Comparison of ENCODE assay signal across 8 cellular contexts in the genomic region with DNA sequence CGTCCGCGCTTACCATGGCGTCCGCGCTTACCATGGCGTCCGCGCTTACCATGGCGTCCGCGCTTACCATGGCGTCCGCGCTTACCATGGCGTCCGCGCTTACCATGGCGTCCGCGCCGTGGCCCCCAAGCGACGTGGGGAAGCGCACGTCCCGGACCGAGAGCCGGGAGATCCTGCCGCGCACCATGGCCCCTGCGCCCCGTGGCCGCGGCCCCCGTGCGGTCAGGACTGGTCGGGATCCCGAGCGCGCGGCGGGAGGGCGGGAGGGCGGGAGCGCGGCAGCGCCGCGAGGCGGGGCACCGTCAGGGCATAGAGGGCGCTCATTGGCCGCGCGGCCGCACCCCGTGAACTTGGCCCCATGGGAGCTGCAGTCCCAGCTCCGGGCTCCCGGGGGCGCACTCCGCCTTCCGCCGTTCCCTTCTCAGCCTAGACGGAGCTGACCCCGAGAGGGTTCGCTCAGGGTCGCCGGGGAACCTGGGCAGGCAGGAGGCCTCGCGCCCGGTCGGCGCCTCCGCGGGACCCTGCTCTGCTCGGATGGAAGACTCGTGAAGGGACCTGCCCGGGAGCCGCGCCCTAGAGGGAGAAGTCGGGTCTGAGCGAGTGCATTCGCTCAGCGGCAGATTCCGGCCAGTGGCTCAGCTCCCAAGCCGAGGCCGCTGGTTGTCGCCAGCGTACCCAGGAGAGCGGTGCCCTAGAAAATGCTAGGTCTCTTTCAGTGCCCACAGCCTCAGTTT. TPM values are rescaled to one million over a fixed set of nuclear protein-coding genes. Genes with fewer than 3 reads are reported as not detected.
DNase-seq lines count a peak whose midpoint lies in the region; ATAC-seq and TF ChIP-seq lines count a peak whose summit lies in the region.

TSS of gene ENOSF1 (minus strand) at position 230 of the 734 bp plus-strand sequence. CDS start at position 187, 43 bp downstream.

- H3K4me3 ChIP-seq in OCI-LY7 (ENCODE audit: low read depth, low read length, poor library complexity, severe bottlenecking) (peak within 1 kb of the TSS; percentile 73), esophagus (ENCODE audit: low read depth in 1 of 2, low read length in 2 of 2) (peak within 1 kb of the TSS; percentile 55 to 76), mucosa of stomach (ENCODE audit: low read length) (peak within 1 kb of the TSS; percentile 60)

- no peaks in the 10 kb centered on the region for H3K9me2 ChIP-seq in OCI-LY7 (ENCODE audit: insufficient read depth, low read length)

- TF ChIP-seq CTCF in OCI-LY7 (conservative IDR thresholded peaks at IDR 0.05; ENCODE audit: low read length): peak; percentile 58

- peak within 1 kb of the TSS; percentile 57 for H2AFZ ChIP-seq in OCI-LY7 (ENCODE audit: low read length)

- ATAC-seq in HG03378 (IDR thresholded peaks at IDR 0.05; ENCODE audit: unreplicated experiment): peak; percentile 83

- TF ChIP-seq POLR2A in GM19193 (IDR thresholded peaks at IDR 0.05; ENCODE audit: extremely low read depth, insufficient read depth, insufficient read length): peak; percentile 60

- H3K4me1 ChIP-seq in OCI-LY7 (ENCODE audit: insufficient read depth, low read length, poor library complexity, severe bottlenecking) (no peaks in the 10 kb centered on the region), esophagus (ENCODE audit: control insufficient read depth in 2 of 2, insufficient read depth in 2 of 2, low read length in 1 of 2) (no peaks in the 10 kb centered on the region), mucosa of stomach (ENCODE audit: control insufficient read depth, insufficient read depth, low read length) (peaks cover 4% of the 10 kb centered on the region)

- H4K20me1 ChIP-seq in OCI-LY7 (ENCODE audit: insufficient read depth, low read length): no peaks in the 10 kb centered on the region

- WGBS in esophagus, 2 donors: 5 to 8% methylated on average over 81 to 91 of the region's 91 CpGs

- BruUV-seq in OCI-LY7 (replicated peaks; lab: Mats Ljungman, UMichigan): no TSS peak

- H3K9me3 ChIP-seq in OCI-LY7 (ENCODE audit: low read length): no peaks in the 10 kb centered on the region
- H3K9me3 ChIP-seq in esophagus (ENCODE audit: control insufficient read depth in 2 of 2, insufficient read depth in 1 of 2, low read depth in 1 of 2, low read length in 1 of 2): no peaks in the 10 kb centered on the region
- no peaks in the 10 kb centered on the region for H3K9me3 ChIP-seq in mucosa of stomach (ENCODE audit: control insufficient read depth, low read length)

- peaks cover 12% of the 10 kb centered on the region for H3K36me3 ChIP-seq in OCI-LY7 (ENCODE audit: insufficient read depth, low read length)
- peaks cover 0 to 3% of the 10 kb centered on the region in 2 donors for H3K36me3 ChIP-seq in esophagus (ENCODE audit: control insufficient read depth in 2 of 2, insufficient read depth in 2 of 2, low read length in 1 of 2)
- no peaks in the 10 kb centered on the region for H3K36me3 ChIP-seq in mucosa of stomach (ENCODE audit: control insufficient read depth, insufficient read depth, low read length)

- intact Hi-C loops in OCI-LY7 (cut with micrococcal nuclease; ENCODE audit: unreplicated experiment): loop anchor here (5.0 kb wide), 1 partner anchor 55 kb away; the partner anchor contains the start of gene TYMS

- H3K27me3 ChIP-seq in esophagus (ENCODE audit: control insufficient read depth in 1 of 2, insufficient read depth in 2 of 2, low read length in 2 of 2): no peaks in the 10 kb centered on the region
- H3K27me3 ChIP-seq in mucosa of stomach (ENCODE audit: control insufficient read depth, insufficient read depth, low read length): no peaks in the 10 kb centered on the region

- H3K27ac ChIP-seq in OCI-LY7 (ENCODE audit: low read depth, low read length, poor library complexity, severe bottlenecking) (peak within 1 kb of the TSS; percentile 45), esophagus (ENCODE audit: low read depth in 2 of 2, low read length in 1 of 2) (peak within 1 kb of the TSS; percentile 75 to 88)

- DNase-seq in C1 segment of cervical spinal cord (lab: John Stamatoyannopoulos, UW) (peak in 13 of 14 donors; percentile 6 to 82 (median 61)), OCI-LY7 (ENCODE audit: low spot score) (peak; percentile 78)
- DNase-seq in activated T-cell treated with anti-CD3 and anti-CD28 coated beads, Interleukin-2, amount 50 U/mL, for 1 hour: peak; percentile 87
- DNase-seq in stimulated activated CD8-positive, alpha-beta memory T cell treated with anti-CD3 and anti-CD28 coated beads, Interleukin-7, amount 100 ng/mL, for 1 hour (ENCODE audit: low read depth in 2 of 2): peak; percentile 66 to 69

- H3K4me2 ChIP-seq in OCI-LY7 (ENCODE audit: low read length): peak within 1 kb of the TSS; percentile 74

- POLR2A ChIA-PET in OCI-LY7 (lab: Charles Lee): interaction anchor here (0.6 kb wide), 1 partner anchor 208 kb away, joined by 4 read pairs; no protein-coding TSS in a partner anchor

- peak within 1 kb of the TSS; percentile 78 for H3K9ac ChIP-seq in mucosa of stomach (ENCODE audit: low read length)

- CTCF ChIA-PET in OCI-LY7 (lab: Charles Lee; ENCODE audit: unreplicated experiment): no interaction called here

- H3K79me2 ChIP-seq in OCI-LY7 (ENCODE audit: insufficient read depth, low read depth, low read length): peaks cover 8% of the 10 kb centered on the region; the same call in 1 of the 2 replicates

RNA-seq across cellular contexts. Expression of gene ENOSF1, which starts in this region (rescaled TPM):
- total RNA-seq in OCI-LY7 (2014; rRNA removed; shearing (Covaris generic)): 30.5 and 40.1 TPM in 2 replicates
- 44.0 and 47.0 TPM in 2 replicates for total RNA-seq in OCI-LY7 (2022)
- polyA plus RNA-seq in esophagus: 10 to 100 TPM; 23.9 to 75.1 TPM

Comparison
In these comparisons a context has a peak if more than half of its experiments do, and no peak if none do; other contexts are left out.
1. Peak in every context shown above with its lines: DNase-seq, ATAC-seq, H3K4me3 ChIP-seq and H3K27ac ChIP-seq.